13 cellular contexts compared by ENCODE assay signal in genomic region chr12:85804663-85805062, GRCh38. TPM values are rescaled to one million over a fixed set of nuclear protein-coding genes. Genes with fewer than 3 reads are reported as not detected.
DNase-seq lines count a peak whose midpoint lies in the region; ATAC-seq, FAIRE-seq and TF ChIP-seq lines count a peak whose summit lies in the region.
"Had no signal": no experiment of that assay in that cellular context is flagged by ENCODE, and none has a peak within 500 bp of the region (broad histone marks: within the 10 kb centered on the region; RNA-seq: fewer than 3 reads in every experiment).

No MANE protein-coding gene starts in this region.

- H3K27ac ChIP-seq in vagina, result peak overlapping the region; percentile 13
- H3K27ac ChIP-seq in PC-9, result no peak overlapping the region
- H3K27ac ChIP-seq: ascending aorta had no signal

- no peaks in the 10 kb centered on the region for H4K20me1 ChIP-seq in PC-9 (ENCODE audit: insufficient read depth)

- ATAC-seq in SK-N-SH treated with all-trans-retinoic acid at 6 μM for 48 hours, result peak; percentile 66
- ATAC-seq: left lobe of liver had no signal

- intact Hi-C loops in vagina (cut with DNase I), result no loop called here
- intact Hi-C loops in PC-9 (cut with micrococcal nuclease; ENCODE audit: unreplicated experiment), result no loop called here

- H3K4me2 ChIP-seq in PC-9, result no peak overlapping the region

- peak; percentile 90 for FAIRE-seq in H54 (lab: Jason Lieb, UNC)

- POLR2A ChIA-PET in PC-9 (lab: Charles Lee; ENCODE audit: unreplicated experiment), result interaction anchor here (0.6 kb wide), 1 partner anchor 31 kb away, joined by 4 read pairs; no protein-coding TSS in a partner anchor

- no peaks in the 10 kb centered on the region for H3K36me3 ChIP-seq in vagina
- H3K36me3 ChIP-seq in PC-9 (ENCODE audit: low read depth), result no peaks in the 10 kb centered on the region

- H3K27me3 ChIP-seq in vagina, result no peaks in the 10 kb centered on the region
- no peaks in the 10 kb centered on the region for H3K27me3 ChIP-seq in PC-9 (ENCODE audit: insufficient read depth, low read depth)
- H3K27me3 ChIP-seq: ascending aorta had no signal

- TF ChIP-seq CTCF in vagina (IDR thresholded peaks at IDR 0.05), result no peak
- no peak for TF ChIP-seq CTCF in PC-9 (conservative IDR thresholded peaks at IDR 0.05)

- no peaks in the 10 kb centered on the region for H3K79me2 ChIP-seq in PC-9 (ENCODE audit: low read depth)

- BruUV-seq in PC-9 (replicated peaks; lab: Mats Ljungman, UMichigan), result no TSS peak

- H3F3A ChIP-seq in PC-9 (ENCODE audit: insufficient read depth, low read depth), result no peaks in the 10 kb centered on the region

- TF ChIP-seq POLR2A in H54 (IDR thresholded peaks at IDR 0.05; ENCODE audit: low read depth, low read length) (no peak), vagina (IDR thresholded peaks at IDR 0.05) (no peak), erythroblast (IDR thresholded peaks at IDR 0.05; ENCODE audit: low read length) (no peak)

- H3K9me2 ChIP-seq in PC-9 (ENCODE audit: insufficient read depth), result no peaks in the 10 kb centered on the region

- H3K9me3 ChIP-seq in vagina (no peaks in the 10 kb centered on the region), PC-9 (ENCODE audit: insufficient read depth, low read depth) (no peaks in the 10 kb centered on the region; the same call in 1 of the 2 replicates)
- H3K9me3 ChIP-seq: ascending aorta had no signal

- CTCF ChIA-PET in PC-9 (lab: Charles Lee), result no interaction called here

- DNase-seq in H54 (ENCODE audit: insufficient read length, low spot score), result no peak
- DNase-seq in fibroblast of peridontal ligament (ENCODE audit: extremely low read depth), result peak; percentile 39
- no peak for DNase-seq in vagina (ENCODE audit: extremely low spot score in 2 of 2)
- DNase-seq in erythroblast (lab: John Stamatoyannopoulos, UW), result no peak
- no peak for DNase-seq in NCI-H2081 (lab: John Stamatoyannopoulos, UW)
- no peak for DNase-seq in PC-9
- DNase-seq: activated CD4-positive, alpha-beta T cell treated with anti-CD3 and anti-CD28 coated beads, Interleukin-2, amount 50 U/mL, for 4 hours; effector CD4-positive, alpha-beta T cell; NCI-H1417 treated with DMSO at 0.1 percent for 48 hours; NCI-H82 had no signal

- no peak overlapping the region for H2AFZ ChIP-seq in PC-9

- H3K4me1 ChIP-seq in vagina (no peaks in the 10 kb centered on the region), PC-9 (replicated peaks; ENCODE audit: insufficient read depth) (no peaks in the 10 kb centered on the region)

- no peak overlapping the region for H3K4me3 ChIP-seq in vagina
- H3K4me3 ChIP-seq in PC-9, result no peak overlapping the region
- H3K4me3 ChIP-seq: ascending aorta had no signal

TF ChIP-seq in SK-N-SH treated with all-trans-retinoic acid at 6 μM for 48 hours, 23 proteins besides CTCF, POLR2A, EP300 and RAD21:
- TF ChIP-seq TOX (CRISPR knock-in tag; IDR thresholded peaks at IDR 0.05; ENCODE audit: borderline replicate concordance) (no peak), RARB (CRISPR knock-in tag; IDR thresholded peaks at IDR 0.05) (no peak), ZC3H10 (CRISPR knock-in tag; IDR thresholded peaks at IDR 0.05) (no peak), ZFP30 (CRISPR knock-in tag; IDR thresholded peaks at IDR 0.05) (no peak), CSRNP3 (CRISPR knock-in tag; IDR thresholded peaks at IDR 0.05) (no peak), SNAI2 (CRISPR knock-in tag; IDR thresholded peaks at IDR 0.05) (no peak)
- TF ChIP-seq, protein P1, sequence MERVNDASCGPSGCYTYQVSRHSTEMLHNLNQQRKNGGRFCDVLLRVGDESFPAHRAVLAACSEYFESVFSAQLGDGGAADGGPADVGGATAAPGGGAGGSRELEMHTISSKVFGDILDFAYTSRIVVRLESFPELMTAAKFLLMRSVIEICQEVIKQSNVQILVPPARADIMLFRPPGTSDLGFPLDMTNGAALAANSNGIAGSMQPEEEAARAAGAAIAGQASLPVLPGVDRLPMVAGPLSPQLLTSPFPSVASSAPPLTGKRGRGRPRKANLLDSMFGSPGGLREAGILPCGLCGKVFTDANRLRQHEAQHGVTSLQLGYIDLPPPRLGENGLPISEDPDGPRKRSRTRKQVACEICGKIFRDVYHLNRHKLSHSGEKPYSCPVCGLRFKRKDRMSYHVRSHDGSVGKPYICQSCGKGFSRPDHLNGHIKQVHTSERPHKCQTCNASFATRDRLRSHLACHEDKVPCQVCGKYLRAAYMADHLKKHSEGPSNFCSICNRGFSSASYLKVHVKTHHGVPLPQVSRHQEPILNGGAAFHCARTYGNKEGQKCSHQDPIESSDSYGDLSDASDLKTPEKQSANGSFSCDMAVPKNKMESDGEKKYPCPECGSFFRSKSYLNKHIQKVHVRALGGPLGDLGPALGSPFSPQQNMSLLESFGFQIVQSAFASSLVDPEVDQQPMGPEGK (CRISPR knock-in tag; IDR thresholded peaks at IDR 0.05; ENCODE audit: borderline replicate concordance), result no peak

RNA-seq across cellular contexts. Expression of gene RASSF9, which starts 31.5 kb away (rescaled TPM):
- total RNA-seq in vagina, result 1.7 TPM
- 0.46 and 0.95 TPM in 2 replicates for total RNA-seq in PC-9 (2021)
